ENCODE assay signal across 11 cellular contexts in genomic region chr15:62058327-62059028, GRCh38. TPM values are rescaled to one million over a fixed set of nuclear protein-coding genes. Genes with fewer than 3 reads are reported as not detected.
DNase-seq lines count a peak whose midpoint lies in the region; ATAC-seq and TF ChIP-seq lines count a peak whose summit lies in the region.
"Had no signal": no experiment of that assay in that cellular context is flagged by ENCODE, and none has a peak within 500 bp of the region (broad histone marks: within the 10 kb centered on the region; RNA-seq: fewer than 3 reads in every experiment).

No MANE protein-coding gene starts in this region.

- TF ChIP-seq EP300 in stomach (IDR thresholded peaks at IDR 0.05) = no peak

- 82 to 89% (median 85%) methylated on average over 5 of the region's 5 CpGs for WGBS in stomach, 5 donors

- H3K9me3 ChIP-seq in breast epithelium = no peaks in the 10 kb centered on the region
- H3K9me3 ChIP-seq in T-helper 17 cell (ENCODE audit: control insufficient read depth, low read length, poor library complexity, severe bottlenecking) = no peaks in the 10 kb centered on the region
- no peaks in the 10 kb centered on the region for H3K9me3 ChIP-seq in stomach

- H3K27ac Mint-ChIP-seq in MCF 10A (ENCODE audit: low read depth, unreplicated experiment) = no peak overlapping the region
- peak overlapping the region; percentile 98 for H3K27ac Mint-ChIP-seq in T-helper 17 cell

- CTCF ChIA-PET in MCF 10A (lab: Yijun Ruan, JAX) = interaction anchor here (0.5 to 2.7 kb wide), 10 partner anchors 9 to 1474 kb away, joined by 3 to 19 read pairs (median 4); no protein-coding TSS in a partner anchor
- CTCF ChIA-PET in RWPE1 (lab: Yijun Ruan, JAX) = interaction anchor here (0.6 to 1.7 kb wide), 3 partner anchors 10 to 304 kb away, joined by 3 to 5 read pairs (median 4); no protein-coding TSS in a partner anchor

- H3K27ac ChIP-seq in breast epithelium = no peak overlapping the region
- H3K27ac ChIP-seq in stomach = peak overlapping the region in 1 of 5 donors; percentile 99
- no peak overlapping the region for H3K27ac ChIP-seq in RWPE1

- TF ChIP-seq POLR2A in breast epithelium (IDR thresholded peaks at IDR 0.05) = no peak
- TF ChIP-seq POLR2A in stomach (IDR thresholded peaks at IDR 0.05) = no peak

- intact Hi-C loops in MCF 10A (cut with micrococcal nuclease) (no loop called here), breast epithelium (cut with DNase I; ENCODE audit: low total_unique reads) (no loop called here), stomach (cut with DNase I; ENCODE audit: low total_unique reads) (no loop called here)

- DNase-seq in MCF 10A (ENCODE audit: unreplicated experiment) (no peak), breast epithelium (ENCODE audit: low spot score in 2 of 2) (no peak), T-helper 17 cell (no peak), fibroblast of the aortic adventitia (ENCODE audit: low read depth) (no peak), stomach (no peak), mesenteric fat pad (ENCODE audit: low spot score) (no peak), RWPE1 (ENCODE audit: low spot score) (no peak)
- no peak for DNase-seq in stimulated activated CD4-positive, alpha-beta T cell treated with anti-CD3 and anti-CD28 coated beads, Interleukin-2, amount 100 ng/mL, for 24 hours
- DNase-seq: aorta had no signal

- H3K4me3 ChIP-seq in breast epithelium (no peak overlapping the region), fibroblast of the aortic adventitia (ENCODE audit: low read depth, low read length) (peak overlapping the region; percentile 29), stomach (peak overlapping the region in 3 of 4 donors; percentile 15 to 93 (median 65))

- no TSS peak for BruUV-seq in MCF 10A (replicated peaks; lab: Mats Ljungman, UMichigan)

- no peak for TF ChIP-seq CTCF in MCF 10A (IDR thresholded peaks at IDR 0.05; ENCODE audit: unreplicated experiment)
- TF ChIP-seq CTCF in breast epithelium (IDR thresholded peaks at IDR 0.05) = no peak
- no peak for TF ChIP-seq CTCF in fibroblast of the aortic adventitia (IDR thresholded peaks at IDR 0.05; ENCODE audit: insufficient read depth, low read length)
- no peak for TF ChIP-seq CTCF in stomach (IDR thresholded peaks at IDR 0.05)
- no peak for TF ChIP-seq CTCF in RWPE1 (conservative IDR thresholded peaks at IDR 0.05; ENCODE audit: low read depth)

- H3K4me1 ChIP-seq in breast epithelium (peaks cover 0 to 2% of the 10 kb centered on the region in 2 donors), stomach (peaks cover 12 to 52% (median 37%) of the 10 kb centered on the region in 4 donors)

- ATAC-seq in T-helper 17 cell = no peak

- H3K27me3 Mint-ChIP-seq in MCF 10A (ENCODE audit: insufficient read depth, unreplicated experiment) = no peaks in the 10 kb centered on the region
- H3K27me3 Mint-ChIP-seq in T-helper 17 cell = no peaks in the 10 kb centered on the region

- H3K36me3 ChIP-seq in breast epithelium (no peaks in the 10 kb centered on the region), stomach (no peaks in the 10 kb centered on the region)

- H3K4me3 Mint-ChIP-seq in MCF 10A (ENCODE audit: unreplicated experiment) (peak overlapping the region; percentile 88), T-helper 17 cell (peak overlapping the region; percentile 98)

- H3K4me1 Mint-ChIP-seq in MCF 10A (ENCODE audit: insufficient read depth, unreplicated experiment) (peaks cover 19% of the 10 kb centered on the region), T-helper 17 cell (peaks cover 47% of the 10 kb centered on the region)

- H3K36me3 Mint-ChIP-seq in MCF 10A (ENCODE audit: insufficient read depth, unreplicated experiment) = no peaks in the 10 kb centered on the region
- H3K36me3 Mint-ChIP-seq in T-helper 17 cell (ENCODE audit: low read depth) = peaks cover 5% of the 10 kb centered on the region

- no peaks in the 10 kb centered on the region for H3K9me3 Mint-ChIP-seq in MCF 10A (ENCODE audit: unreplicated experiment)

- POLR2A ChIA-PET in MCF 10A (lab: Yijun Ruan, JAX) (interaction anchor here (1.2 to 2.6 kb wide), 8 partner anchors 7 to 84 kb away, joined by 3 to 20 read pairs (median 6); no protein-coding TSS in a partner anchor), RWPE1 (lab: Yijun Ruan, JAX; ENCODE audit: low non-redundant PET) (no interaction called here)

- H3K27me3 ChIP-seq in breast epithelium (no peaks in the 10 kb centered on the region), stomach (no peaks in the 10 kb centered on the region)

RNA-seq across cellular contexts. Expression of gene VPS13C, which starts 1.8 kb away (rescaled TPM):
- total RNA-seq in MCF 10A (2022) (47.4 and 58.7 TPM in 2 replicates), breast epithelium (100 to 1,000 TPM in 2 of 3 donors, 10 to 100 TPM in 1; 94.4 to 140 (median 117) TPM), T-helper 17 cell (100 to 1,000 TPM; 116 to 127 TPM), fibroblast of the aortic adventitia (ENCODE audit: low replicate concordance) (79.8 and 140 TPM in 2 replicates), stomach (100 to 1,000 TPM in 4 of 5 donors, 10 to 100 TPM in 1; 58.3 to 207 (median 125) TPM), mesenteric fat pad (66.7 TPM)
- polyA plus RNA-seq in stomach = 10 to 100 TPM in 1 of 3 donors, 1 to 10 TPM in 2; 5.4 to 11.0 (median 8.1) TPM

RNA-seq across cellular contexts. Expression of gene C2CD4A, which starts 8.3 kb away (rescaled TPM):
- 0.16 TPM in 1 of 2 replicates, not detected in the other for total RNA-seq in MCF 10A (2022)
- total RNA-seq in breast epithelium = under 1 TPM in 1 of 3 donors, not detected in 2; 0.66 TPM
- total RNA-seq in T-helper 17 cell = under 1 TPM; 0.60 to 0.65 TPM
- not detected in 2 replicates for total RNA-seq in fibroblast of the aortic adventitia (ENCODE audit: low replicate concordance)
- 1 to 10 TPM in 2 of 5 donors, under 1 TPM in 1, not detected in 2; 0.29 to 3.0 (median 2.9) TPM for total RNA-seq in stomach
- 1 to 10 TPM in 1 of 3 donors, under 1 TPM in 2; 0.31 to 2.6 (median 0.98) TPM for polyA plus RNA-seq in stomach
- not detected for total RNA-seq in mesenteric fat pad
- total RNA-seq: H1 had no signal
- polyA plus RNA-seq: aorta, BJ, H1 had no signal

Comparison
In these comparisons a context has a peak if more than half of its experiments do, and no peak if none do; other contexts are left out.
1. H3K4me3 ChIP-seq: peak in fibroblast of the aortic adventitia (single experiment) and stomach (3 of 4); none in breast epithelium (0 of 3).